1 cellular context compared by ENCODE assay signal in the genomic region with DNA sequence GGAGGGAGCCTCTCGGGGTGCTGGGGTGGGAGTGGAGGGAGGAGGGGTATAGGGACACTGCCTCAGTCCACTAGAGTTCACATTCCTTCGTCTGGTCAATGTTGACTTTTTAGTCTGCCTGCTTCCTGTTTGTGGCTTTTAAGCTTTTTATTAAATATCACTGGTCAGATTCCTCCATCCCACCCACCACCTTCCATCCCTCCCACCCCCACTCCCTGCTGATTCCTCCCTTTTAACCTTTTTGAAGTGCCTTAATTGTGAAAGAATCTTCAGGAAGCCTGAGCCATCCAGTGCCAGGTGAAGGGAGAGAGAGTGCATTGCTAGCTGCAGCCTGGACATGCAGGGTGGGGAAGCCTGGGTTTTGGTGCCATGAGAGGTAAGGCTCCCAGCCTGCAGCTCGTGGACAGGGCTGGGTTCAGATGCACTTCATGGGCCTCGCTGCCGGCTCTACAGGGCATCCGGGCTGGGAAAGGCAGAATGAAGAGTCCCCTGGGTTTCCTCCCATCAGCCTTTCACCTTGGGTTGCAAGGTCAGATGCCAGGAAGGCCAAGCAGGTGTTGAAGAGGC.
TF ChIP-seq lines count a peak whose summit lies in the region.

No MANE protein-coding gene starts in this region.

TF ChIP-seq in endothelial cell of umbilical vein, 7 proteins besides CTCF, POLR2A, EP300 and RAD21:
- TF ChIP-seq MAX (IDR thresholded peaks at IDR 0.05; ENCODE audit: insufficient read depth, insufficient read length) (no peak), POLR2AphosphoS5 (IDR thresholded peaks at IDR 0.05; ENCODE audit: insufficient read depth, low read depth, low read length) (no peak), GATA2 (IDR thresholded peaks at IDR 0.05; ENCODE audit: insufficient read depth, insufficient read length, low read depth, low read length) (no peak), FOS (IDR thresholded peaks at IDR 0.05; ENCODE audit: borderline replicate concordance, insufficient read depth, low read length) (no peak), JUN (IDR thresholded peaks at IDR 0.05; ENCODE audit: borderline replicate concordance, insufficient read depth, insufficient read length, low read depth) (no peak), MYC (IDR thresholded peaks at IDR 0.05; ENCODE audit: low read depth, low read length) (no peak), EZH2 (IDR thresholded peaks at IDR 0.05; ENCODE audit: borderline replicate concordance, low read depth, low read length, severe bottlenecking) (no peak)
TF ChIP-seq in endothelial cell of umbilical vein: peak in this region for 0.
